Comparison of ENCODE assay signal across 8 cellular contexts in the genomic region with DNA sequence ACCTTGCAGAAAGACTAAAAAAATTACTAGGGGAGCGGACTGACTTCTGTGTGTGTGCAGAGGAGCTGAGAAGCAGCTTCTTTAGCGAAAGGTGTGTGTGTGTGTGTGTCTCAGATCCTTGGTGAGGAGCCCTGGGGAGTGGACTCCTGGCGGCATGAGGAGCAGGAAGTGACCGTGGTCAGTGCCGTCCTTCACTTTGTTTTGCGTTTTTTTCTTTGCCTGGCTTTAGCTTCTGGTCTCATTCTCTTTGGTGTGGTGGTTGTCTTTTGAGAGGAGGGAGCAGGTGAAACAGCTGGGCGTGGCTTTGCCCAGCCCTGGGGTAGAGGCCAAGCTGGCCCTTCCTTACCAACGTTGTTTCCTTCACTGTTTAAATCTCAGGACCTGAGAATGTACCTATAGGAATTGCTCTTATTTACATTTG. TPM values are rescaled to one million over a fixed set of nuclear protein-coding genes. Genes with fewer than 3 reads are reported as not detected.
DNase-seq lines count a peak whose midpoint lies in the region; ATAC-seq and TF ChIP-seq lines count a peak whose summit lies in the region.

No MANE protein-coding gene starts in this region.

- H3K36me3 ChIP-seq in MG63, result 0 out of 2 replicates have a peak, but pooled peaks cover 2% of the 10 kb centered on the region

- TF ChIP-seq CTCF in nephron (IDR thresholded peaks at IDR 0.05; ENCODE audit: unreplicated experiment in 3 of 3) (no peak), GM10266 (IDR thresholded peaks at IDR 0.05; ENCODE audit: control insufficient read depth, insufficient read depth, low read depth, missing control alignments) (no peak)

- H3K4me3 ChIP-seq in MG63, result peak overlapping the region; percentile 66

- H3K4me1 Mint-ChIP-seq in central memory CD8-positive, alpha-beta T cell, result peaks cover 41% of the 10 kb centered on the region
- peaks cover 29% of the 10 kb centered on the region for H3K4me1 Mint-ChIP-seq in nephron

- H3K27ac Mint-ChIP-seq in central memory CD8-positive, alpha-beta T cell (ENCODE audit: low read depth), result peak overlapping the region; percentile 97
- peak overlapping the region; percentile 52 to 96 (median 94) for H3K27ac Mint-ChIP-seq in nephron

- peak; percentile 13 for DNase-seq in COLO668 (lab: John Stamatoyannopoulos, UW; ENCODE audit: unreplicated experiment)
- no peak for DNase-seq in MG63
- no peak for DNase-seq in central memory CD8-positive, alpha-beta T cell (ENCODE audit: low spot score in 2 of 2)
- no peak for DNase-seq in cortex of kidney (lab: John Stamatoyannopoulos, UW)
- DNase-seq in SIG-M5 (lab: John Stamatoyannopoulos, UW), result no peak
- no peak for DNase-seq in GM10266 (ENCODE audit: extremely low spot score)

- no peak for ATAC-seq in central memory CD8-positive, alpha-beta T cell (replicated peaks; ENCODE audit: extremely low read depth, poor library complexity, severe bottlenecking)
- ATAC-seq in HG02763 (IDR thresholded peaks at IDR 0.05; ENCODE audit: unreplicated experiment), result no peak

- H3K36me3 Mint-ChIP-seq in central memory CD8-positive, alpha-beta T cell (ENCODE audit: insufficient read depth), result peaks cover 6% of the 10 kb centered on the region
- H3K36me3 Mint-ChIP-seq in nephron (ENCODE audit: low read depth), result peaks cover 8% of the 10 kb centered on the region

- H3K27me3 Mint-ChIP-seq in central memory CD8-positive, alpha-beta T cell, result no peaks in the 10 kb centered on the region
- peaks cover 31% of the 10 kb centered on the region for H3K27me3 Mint-ChIP-seq in nephron (ENCODE audit: low read depth)

- H3K9me3 ChIP-seq in MG63, result no peaks in the 10 kb centered on the region

- no peaks in the 10 kb centered on the region for H3K9me3 Mint-ChIP-seq in central memory CD8-positive, alpha-beta T cell
- no peaks in the 10 kb centered on the region for H3K9me3 Mint-ChIP-seq in nephron

- peak overlapping the region; percentile 98 for H3K4me3 Mint-ChIP-seq in central memory CD8-positive, alpha-beta T cell
- peak overlapping the region; percentile 95 to 97 (median 96) for H3K4me3 Mint-ChIP-seq in nephron

- H3K27me3 ChIP-seq in MG63, result no peaks in the 10 kb centered on the region

RNA-seq across cellular contexts. Expression of gene ZBED4, which starts 1.9 kb away (rescaled TPM):
- total RNA-seq in MG63 (2014; rRNA removed; shearing (Covaris generic); ENCODE audit: low replicate concordance), result 5.8 and 9.4 TPM in 2 replicates

RNA-seq across cellular contexts. Expression of gene BRD1, which starts 27.8 kb away (rescaled TPM):
- total RNA-seq in MG63 (2014; rRNA removed; shearing (Covaris generic); ENCODE audit: low replicate concordance), result 17.3 and 18.0 TPM in 2 replicates
